ENCODE assay signal across 1 cellular context in the genomic region with DNA sequence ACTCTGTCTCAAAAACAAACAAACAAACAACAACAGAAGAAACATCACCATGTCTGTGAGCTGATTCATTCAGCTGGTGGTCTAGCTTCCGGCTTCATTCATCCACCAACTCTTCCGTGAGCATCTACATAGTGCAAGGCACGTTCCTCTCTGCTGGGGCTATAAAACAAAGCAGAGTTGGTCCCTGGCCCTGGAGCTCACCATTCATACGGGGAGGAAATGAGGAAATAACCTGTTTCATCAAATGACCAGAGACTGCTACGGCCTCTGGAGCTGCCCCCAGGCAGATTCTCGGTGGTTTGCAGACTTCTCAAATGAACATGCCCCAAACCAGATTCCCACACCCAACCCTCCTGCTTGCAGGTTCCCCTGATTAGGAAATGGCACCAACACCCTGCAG.
TF ChIP-seq lines count a peak whose summit lies in the region.

No MANE protein-coding gene starts in this region.

TF ChIP-seq in GM12878, 131 proteins besides CTCF, POLR2A, EP300 and RAD21 (continued from another document and continues in another):
- TF ChIP-seq IRF3 (IDR thresholded peaks at IDR 0.05) (no peak), IKZF2 (IDR thresholded peaks at IDR 0.05) (peak; percentile 29 to 64; a peak in 3 of 4 replicates), SPI1 (IDR thresholded peaks at IDR 0.05; ENCODE audit: borderline replicate concordance, insufficient read depth, low read depth, low read length) (peak; percentile 57), KAT2A (conservative IDR thresholded peaks at IDR 0.05; ENCODE audit: control insufficient read depth, low read depth, low read length) (no peak), REST (IDR thresholded peaks at IDR 0.05; ENCODE audit: low read depth, low read length) (no peak), NFYA (IDR thresholded peaks at IDR 0.05; ENCODE audit: borderline replicate concordance, low read depth, low read length) (no peak), NR2C2 (IDR thresholded peaks at IDR 0.05; ENCODE audit: borderline replicate concordance, control insufficient read depth, insufficient read length, low read depth) (no peak), NFXL1 (IDR thresholded peaks at IDR 0.05; ENCODE audit: borderline replicate concordance) (no peak), ZNF207 (IDR thresholded peaks at IDR 0.05; ENCODE audit: borderline replicate concordance) (no peak), MTA3 (IDR thresholded peaks at IDR 0.05; ENCODE audit: borderline replicate concordance, low read length) (no peak), FOXK2 (IDR thresholded peaks at IDR 0.05) (no peak), MEF2A (IDR thresholded peaks at IDR 0.05; ENCODE audit: insufficient read depth, low read depth, low read length) (peak; percentile 38; the same call in 1 of the 2 replicates), POLR2AphosphoS2 (IDR thresholded peaks at IDR 0.05; ENCODE audit: low read depth, low read length) (no peak), ZNF592 (IDR thresholded peaks at IDR 0.05) (no peak), BHLHE40 (IDR thresholded peaks at IDR 0.05; ENCODE audit: borderline replicate concordance in 1 of 2, low read depth in 2 of 2, low read length in 1 of 2) (peak; percentile 48 to 73; a peak in 3 of 4 replicates), NR2F1 (conservative IDR thresholded peaks at IDR 0.05) (no peak), BCLAF1 (IDR thresholded peaks at IDR 0.05) (no peak), CHD4 (IDR thresholded peaks at IDR 0.05) (no peak), PAX8 (IDR thresholded peaks at IDR 0.05) (no peak)
- TF ChIP-seq, protein P1, sequence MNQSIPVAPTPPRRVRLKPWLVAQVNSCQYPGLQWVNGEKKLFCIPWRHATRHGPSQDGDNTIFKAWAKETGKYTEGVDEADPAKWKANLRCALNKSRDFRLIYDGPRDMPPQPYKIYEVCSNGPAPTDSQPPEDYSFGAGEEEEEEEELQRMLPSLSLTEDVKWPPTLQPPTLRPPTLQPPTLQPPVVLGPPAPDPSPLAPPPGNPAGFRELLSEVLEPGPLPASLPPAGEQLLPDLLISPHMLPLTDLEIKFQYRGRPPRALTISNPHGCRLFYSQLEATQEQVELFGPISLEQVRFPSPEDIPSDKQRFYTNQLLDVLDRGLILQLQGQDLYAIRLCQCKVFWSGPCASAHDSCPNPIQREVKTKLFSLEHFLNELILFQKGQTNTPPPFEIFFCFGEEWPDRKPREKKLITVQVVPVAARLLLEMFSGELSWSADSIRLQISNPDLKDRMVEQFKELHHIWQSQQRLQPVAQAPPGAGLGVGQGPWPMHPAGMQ (IDR thresholded peaks at IDR 0.05; ENCODE audit: borderline replicate concordance), result no peak
- TF ChIP-seq, protein P2, sequence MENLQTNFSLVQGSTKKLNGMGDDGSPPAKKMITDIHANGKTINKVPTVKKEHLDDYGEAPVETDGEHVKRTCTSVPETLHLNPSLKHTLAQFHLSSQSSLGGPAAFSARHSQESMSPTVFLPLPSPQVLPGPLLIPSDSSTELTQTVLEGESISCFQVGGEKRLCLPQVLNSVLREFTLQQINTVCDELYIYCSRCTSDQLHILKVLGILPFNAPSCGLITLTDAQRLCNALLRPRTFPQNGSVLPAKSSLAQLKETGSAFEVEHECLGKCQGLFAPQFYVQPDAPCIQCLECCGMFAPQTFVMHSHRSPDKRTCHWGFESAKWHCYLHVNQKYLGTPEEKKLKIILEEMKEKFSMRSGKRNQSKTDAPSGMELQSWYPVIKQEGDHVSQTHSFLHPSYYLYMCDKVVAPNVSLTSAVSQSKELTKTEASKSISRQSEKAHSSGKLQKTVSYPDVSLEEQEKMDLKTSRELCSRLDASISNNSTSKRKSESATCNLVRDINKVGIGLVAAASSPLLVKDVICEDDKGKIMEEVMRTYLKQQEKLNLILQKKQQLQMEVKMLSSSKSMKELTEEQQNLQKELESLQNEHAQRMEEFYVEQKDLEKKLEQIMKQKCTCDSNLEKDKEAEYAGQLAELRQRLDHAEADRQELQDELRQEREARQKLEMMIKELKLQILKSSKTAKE (IDR thresholded peaks at IDR 0.05; ENCODE audit: low read depth, poor library complexity, severe bottlenecking), result no peak
- TF ChIP-seq, protein P3, sequence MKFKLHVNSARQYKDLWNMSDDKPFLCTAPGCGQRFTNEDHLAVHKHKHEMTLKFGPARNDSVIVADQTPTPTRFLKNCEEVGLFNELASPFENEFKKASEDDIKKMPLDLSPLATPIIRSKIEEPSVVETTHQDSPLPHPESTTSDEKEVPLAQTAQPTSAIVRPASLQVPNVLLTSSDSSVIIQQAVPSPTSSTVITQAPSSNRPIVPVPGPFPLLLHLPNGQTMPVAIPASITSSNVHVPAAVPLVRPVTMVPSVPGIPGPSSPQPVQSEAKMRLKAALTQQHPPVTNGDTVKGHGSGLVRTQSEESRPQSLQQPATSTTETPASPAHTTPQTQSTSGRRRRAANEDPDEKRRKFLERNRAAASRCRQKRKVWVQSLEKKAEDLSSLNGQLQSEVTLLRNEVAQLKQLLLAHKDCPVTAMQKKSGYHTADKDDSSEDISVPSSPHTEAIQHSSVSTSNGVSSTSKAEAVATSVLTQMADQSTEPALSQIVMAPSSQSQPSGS (IDR thresholded peaks at IDR 0.05; ENCODE audit: low read length), result no peak
- TF ChIP-seq, protein P4, sequence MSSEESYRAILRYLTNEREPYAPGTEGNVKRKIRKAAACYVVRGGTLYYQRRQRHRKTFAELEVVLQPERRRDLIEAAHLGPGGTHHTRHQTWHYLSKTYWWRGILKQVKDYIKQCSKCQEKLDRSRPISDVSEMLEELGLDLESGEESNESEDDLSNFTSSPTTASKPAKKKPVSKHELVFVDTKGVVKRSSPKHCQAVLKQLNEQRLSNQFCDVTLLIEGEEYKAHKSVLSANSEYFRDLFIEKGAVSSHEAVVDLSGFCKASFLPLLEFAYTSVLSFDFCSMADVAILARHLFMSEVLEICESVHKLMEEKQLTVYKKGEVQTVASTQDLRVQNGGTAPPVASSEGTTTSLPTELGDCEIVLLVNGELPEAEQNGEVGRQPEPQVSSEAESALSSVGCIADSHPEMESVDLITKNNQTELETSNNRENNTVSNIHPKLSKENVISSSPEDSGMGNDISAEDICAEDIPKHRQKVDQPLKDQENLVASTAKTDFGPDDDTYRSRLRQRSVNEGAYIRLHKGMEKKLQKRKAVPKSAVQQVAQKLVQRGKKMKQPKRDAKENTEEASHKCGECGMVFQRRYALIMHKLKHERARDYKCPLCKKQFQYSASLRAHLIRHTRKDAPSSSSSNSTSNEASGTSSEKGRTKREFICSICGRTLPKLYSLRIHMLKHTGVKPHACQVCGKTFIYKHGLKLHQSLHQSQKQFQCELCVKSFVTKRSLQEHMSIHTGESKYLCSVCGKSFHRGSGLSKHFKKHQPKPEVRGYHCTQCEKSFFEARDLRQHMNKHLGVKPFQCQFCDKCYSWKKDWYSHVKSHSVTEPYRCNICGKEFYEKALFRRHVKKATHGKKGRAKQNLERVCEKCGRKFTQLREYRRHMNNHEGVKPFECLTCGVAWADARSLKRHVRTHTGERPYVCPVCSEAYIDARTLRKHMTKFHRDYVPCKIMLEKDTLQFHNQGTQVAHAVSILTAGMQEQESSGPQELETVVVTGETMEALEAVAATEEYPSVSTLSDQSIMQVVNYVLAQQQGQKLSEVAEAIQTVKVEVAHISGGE (CRISPR knock-in tag; IDR thresholded peaks at IDR 0.05), result no peak
- TF ChIP-seq, protein P5, sequence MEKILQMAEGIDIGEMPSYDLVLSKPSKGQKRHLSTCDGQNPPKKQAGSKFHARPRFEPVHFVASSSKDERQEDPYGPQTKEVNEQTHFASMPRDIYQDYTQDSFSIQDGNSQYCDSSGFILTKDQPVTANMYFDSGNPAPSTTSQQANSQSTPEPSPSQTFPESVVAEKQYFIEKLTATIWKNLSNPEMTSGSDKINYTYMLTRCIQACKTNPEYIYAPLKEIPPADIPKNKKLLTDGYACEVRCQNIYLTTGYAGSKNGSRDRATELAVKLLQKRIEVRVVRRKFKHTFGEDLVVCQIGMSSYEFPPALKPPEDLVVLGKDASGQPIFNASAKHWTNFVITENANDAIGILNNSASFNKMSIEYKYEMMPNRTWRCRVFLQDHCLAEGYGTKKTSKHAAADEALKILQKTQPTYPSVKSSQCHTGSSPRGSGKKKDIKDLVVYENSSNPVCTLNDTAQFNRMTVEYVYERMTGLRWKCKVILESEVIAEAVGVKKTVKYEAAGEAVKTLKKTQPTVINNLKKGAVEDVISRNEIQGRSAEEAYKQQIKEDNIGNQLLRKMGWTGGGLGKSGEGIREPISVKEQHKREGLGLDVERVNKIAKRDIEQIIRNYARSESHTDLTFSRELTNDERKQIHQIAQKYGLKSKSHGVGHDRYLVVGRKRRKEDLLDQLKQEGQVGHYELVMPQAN (conservative IDR thresholded peaks at IDR 0.05), result 0 out of 2 replicates have a peak, but pooled peaks have one; percentile 14
- TF ChIP-seq, protein P6, sequence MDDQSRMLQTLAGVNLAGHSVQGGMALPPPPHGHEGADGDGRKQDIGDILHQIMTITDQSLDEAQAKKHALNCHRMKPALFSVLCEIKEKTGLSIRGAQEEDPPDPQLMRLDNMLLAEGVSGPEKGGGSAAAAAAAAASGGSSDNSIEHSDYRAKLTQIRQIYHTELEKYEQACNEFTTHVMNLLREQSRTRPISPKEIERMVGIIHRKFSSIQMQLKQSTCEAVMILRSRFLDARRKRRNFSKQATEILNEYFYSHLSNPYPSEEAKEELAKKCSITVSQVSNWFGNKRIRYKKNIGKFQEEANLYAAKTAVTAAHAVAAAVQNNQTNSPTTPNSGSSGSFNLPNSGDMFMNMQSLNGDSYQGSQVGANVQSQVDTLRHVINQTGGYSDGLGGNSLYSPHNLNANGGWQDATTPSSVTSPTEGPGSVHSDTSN (IDR thresholded peaks at IDR 0.05; ENCODE audit: insufficient replicate concordance, low read depth, low read length), result no peak
